21 cellular contexts compared by ENCODE assay signal in genomic region chr12:105483691-105484090, GRCh38.
DNase-seq lines count a peak whose midpoint lies in the region; ATAC-seq, FAIRE-seq and TF ChIP-seq lines count a peak whose summit lies in the region.
"Had no signal": no experiment of that assay in that cellular context is flagged by ENCODE, and none has a peak within 500 bp of the region (broad histone marks: within the 10 kb centered on the region; RNA-seq: fewer than 3 reads in every experiment).

No MANE protein-coding gene starts in this region.

- H4K20me1 ChIP-seq in IMR-90 (ENCODE audit: insufficient read depth, low read length), result no peaks in the 10 kb centered on the region
- H4K20me1 ChIP-seq: BLaER1 had no signal

- H4K8ac ChIP-seq in IMR-90 (ENCODE audit: low read depth in 2 of 2, low read length in 2 of 2), result no peak overlapping the region

- H3K4ac ChIP-seq in IMR-90 (ENCODE audit: low read depth, low read length), result no peak overlapping the region; the same call in 1 of the 2 replicates

- TF ChIP-seq CTCF in IMR-90 (conservative IDR thresholded peaks at IDR 0.05; ENCODE audit: low read depth, low read length) (no peak), endothelial cell (IDR thresholded peaks at IDR 0.05; ENCODE audit: unreplicated experiment) (no peak), parathyroid adenoma (IDR thresholded peaks at IDR 0.05) (no peak)

- peaks cover 5% of the 10 kb centered on the region; the same call in 1 of the 2 replicates for H3K4me1 ChIP-seq in IMR-90 (ENCODE audit: control insufficient read depth, insufficient read depth, low read length)
- H3K4me1 ChIP-seq in parathyroid adenoma, result peaks cover 44% of the 10 kb centered on the region
- H3K4me1 ChIP-seq: BLaER1 had no signal

- no peak for ATAC-seq in IMR-90 (ENCODE audit: low read depth)
- ATAC-seq: CD8-positive, alpha-beta T cell; GM12878; GM23338; HCT116 had no signal

- H3K27ac Mint-ChIP-seq in endothelial cell (ENCODE audit: unreplicated experiment), result peak overlapping the region; percentile 86
- H3K27ac Mint-ChIP-seq: B cell; CD4-positive, CD25-positive, alpha-beta regulatory T cell; CD8-positive, alpha-beta T cell; GM23338 had no signal

- dilution Hi-C loops in IMR-90 (cut with HindIII; ENCODE audit: low sequenced_read_pairs, unreplicated experiment), result no loop called here

- TF ChIP-seq RAD21 in IMR-90 (IDR thresholded peaks at IDR 0.05; ENCODE audit: low read length), result no peak

- H3K14ac ChIP-seq in IMR-90 (replicated peaks; ENCODE audit: low read depth, low read length), result 0 out of 2 replicates have a peak overlapping the region, but pooled peaks have one; percentile 41

- H3K4me3 Mint-ChIP-seq in endothelial cell (ENCODE audit: unreplicated experiment), result peak overlapping the region; percentile 24
- H3K4me3 Mint-ChIP-seq: B cell; CD4-positive, CD25-positive, alpha-beta regulatory T cell; CD8-positive, alpha-beta T cell; GM23338; H9 had no signal

- POLR2A ChIA-PET in IMR-90 (lab: Charles Lee; ENCODE audit: unreplicated experiment), result no interaction called here

- no peaks in the 10 kb centered on the region for H3K27me3 ChIP-seq in IMR-90 (ENCODE audit: control insufficient read depth, insufficient read depth, low read length)
- H3K27me3 ChIP-seq in parathyroid adenoma (ENCODE audit: control insufficient read depth, insufficient read depth, low read length), result no peaks in the 10 kb centered on the region
- H3K27me3 ChIP-seq: BLaER1 had no signal

- no peak overlapping the region; the same call in 1 of the 2 replicates for H2BK120ac ChIP-seq in IMR-90 (ENCODE audit: low read depth, low read length)

- no TSS peak for BruUV-seq in IMR-90 (replicated peaks; lab: Mats Ljungman, UMichigan)

- DNase-seq in IMR-90, result no peak
- DNase-seq in endothelial cell (ENCODE audit: low spot score), result no peak
- DNase-seq in urothelium cell line (ENCODE audit: low spot score), result no peak
- DNase-seq in GM12892 (ENCODE audit: insufficient read length), result no peak
- DNase-seq in NCI-H2107 treated with DMSO at 0.1 percent for 48 hours (lab: John Stamatoyannopoulos, UW; ENCODE audit: unreplicated experiment), result no peak
- DNase-seq: Caco-2; CD4-positive, CD25-positive, alpha-beta regulatory T cell; CD8-positive, alpha-beta T cell; DMS153; DND-41; GDM1; H9 had no signal

- intact Hi-C loops in IMR-90 (cut with micrococcal nuclease), result no loop called here

- no peak overlapping the region for H2AK9ac ChIP-seq in IMR-90 (replicated peaks; ENCODE audit: low read depth, low read length, poor library complexity)

- H4K91ac ChIP-seq in IMR-90 (ENCODE audit: insufficient read depth, low read depth, low read length), result no peak overlapping the region

- H3K56ac ChIP-seq in IMR-90 (ENCODE audit: extremely low read depth, insufficient read depth, low read length), result no peak overlapping the region

- no peak overlapping the region for H3K23ac ChIP-seq in IMR-90 (ENCODE audit: low read depth, low read length)

- peaks cover 16% of the 10 kb centered on the region for H3K9me1 ChIP-seq in IMR-90 (ENCODE audit: insufficient read depth, low read length)

- H4K5ac ChIP-seq in IMR-90 (ENCODE audit: low read depth, low read length), result no peak overlapping the region

- H3K36me3 ChIP-seq in IMR-90 (ENCODE audit: control insufficient read depth, insufficient read depth, low read length) (no peaks in the 10 kb centered on the region), parathyroid adenoma (ENCODE audit: control insufficient read depth, insufficient read depth, low read length) (no peaks in the 10 kb centered on the region)
- H3K36me3 ChIP-seq: BLaER1 had no signal

- H2BK5ac ChIP-seq in IMR-90 (ENCODE audit: low read depth, low read length, poor library complexity, severe bottlenecking), result no peak overlapping the region

- no peak overlapping the region for H2BK20ac ChIP-seq in IMR-90 (ENCODE audit: low read depth, low read length)

- no peak for TF ChIP-seq POLR2A in IMR-90 (IDR thresholded peaks at IDR 0.05; ENCODE audit: low read depth, low read length)
- TF ChIP-seq POLR2A in GM12892 (IDR thresholded peaks at IDR 0.05; ENCODE audit: low read depth, low read length), result no peak

- H3K4me1 Mint-ChIP-seq in endothelial cell (ENCODE audit: unreplicated experiment), result peaks cover 38% of the 10 kb centered on the region
- H3K4me1 Mint-ChIP-seq: B cell; CD4-positive, CD25-positive, alpha-beta regulatory T cell had no signal

- H3K36me3 Mint-ChIP-seq in endothelial cell (ENCODE audit: low read depth, unreplicated experiment), result peaks cover 4% of the 10 kb centered on the region
- H3K36me3 Mint-ChIP-seq: CD4-positive, CD25-positive, alpha-beta regulatory T cell; CD8-positive, alpha-beta T cell had no signal

- H2AFZ ChIP-seq in IMR-90 (replicated peaks; ENCODE audit: low read length, poor library complexity) (no peak overlapping the region), parathyroid adenoma (peak overlapping the region; percentile 9)
- H2AFZ ChIP-seq: GM23338 had no signal

- no peaks in the 10 kb centered on the region for H3K27me3 Mint-ChIP-seq in endothelial cell (ENCODE audit: unreplicated experiment)
- H3K27me3 Mint-ChIP-seq: CD4-positive, CD25-positive, alpha-beta regulatory T cell had no signal

- no peak overlapping the region for H3K18ac ChIP-seq in IMR-90 (ENCODE audit: low read depth, low read length)

- in situ Hi-C loops in IMR-90 (cut with MboI; ENCODE audit: low sequenced_read_pairs), result no loop called here

- H3K9me3 ChIP-seq in IMR-90 (ENCODE audit: control insufficient read depth, insufficient read depth, low read length), result no peaks in the 10 kb centered on the region
- H3K9me3 ChIP-seq in parathyroid adenoma (ENCODE audit: control insufficient read depth, low read length), result no peaks in the 10 kb centered on the region
- H3K9me3 ChIP-seq: BLaER1, Caco-2 had no signal

- H3K9ac ChIP-seq in IMR-90 (ENCODE audit: low read depth, low read length), result no peak overlapping the region
- no peak overlapping the region for H3K9ac ChIP-seq in parathyroid adenoma
- H3K9ac ChIP-seq: BLaER1 had no signal

- no peaks in the 10 kb centered on the region; a peak in 1 of 4 replicates for H3K79me1 ChIP-seq in IMR-90 (ENCODE audit: low read depth in 1 of 2, low read length in 2 of 2)

- H3K79me2 ChIP-seq in parathyroid adenoma, result no peaks in the 10 kb centered on the region

- peak overlapping the region; percentile 37; the same call in 1 of the 3 replicates for H2BK15ac ChIP-seq in IMR-90 (ENCODE audit: low read depth, low read length)

- H3K27ac ChIP-seq in IMR-90 (ENCODE audit: insufficient read depth, low read length) (no peak overlapping the region), parathyroid adenoma (peak overlapping the region; percentile 62)
- H3K27ac ChIP-seq: BLaER1, C4-2B had no signal

- no peak overlapping the region for H2AK5ac ChIP-seq in IMR-90 (ENCODE audit: low read depth, low read length)

- no peak overlapping the region for H3K4me2 ChIP-seq in IMR-90 (ENCODE audit: low read depth, low read length)
- H3K4me2 ChIP-seq in parathyroid adenoma (ENCODE audit: low read length), result no peak overlapping the region
- H3K4me2 ChIP-seq: BLaER1, GM23338 had no signal

- peak; percentile 92 for FAIRE-seq in G401.6 (lab: Jason Lieb, UNC)
- FAIRE-seq in urothelium cell line (lab: Jason Lieb, UNC), result no peak
- no peak for FAIRE-seq in GM12892 (lab: Jason Lieb, UNC)
- FAIRE-seq: GM12878, GM18507 had no signal

- CTCF ChIA-PET in IMR-90 (lab: Yijun Ruan, JAX), result no interaction called here

- H3K4me3 ChIP-seq in IMR-90 (ENCODE audit: insufficient read depth, low read depth, low read length) (no peak overlapping the region), parathyroid adenoma (ENCODE audit: low read depth, low read length) (no peak overlapping the region)
- H3K4me3 ChIP-seq: BLaER1, GM12878, GM23338 had no signal

- H3K9me3 Mint-ChIP-seq in endothelial cell (ENCODE audit: unreplicated experiment), result no peaks in the 10 kb centered on the region
- H3K9me3 Mint-ChIP-seq: CD8-positive, alpha-beta T cell; GM23338; H9 had no signal

TF ChIP-seq in IMR-90, 13 proteins besides CTCF, POLR2A, EP300 and RAD21:
- no peak for TF ChIP-seq MAFK (IDR thresholded peaks at IDR 0.05; ENCODE audit: low read depth, low read length)
- TF ChIP-seq USF2 (IDR thresholded peaks at IDR 0.05; ENCODE audit: low read depth, low read length), result no peak
- TF ChIP-seq CEBPB (IDR thresholded peaks at IDR 0.05; ENCODE audit: low read depth, low read length), result no peak
- TF ChIP-seq NFE2L2 (IDR thresholded peaks at IDR 0.05; ENCODE audit: low read depth, low read length), result no peak
